Comparison of ENCODE assay signal across 8 cellular contexts in the genomic region with DNA sequence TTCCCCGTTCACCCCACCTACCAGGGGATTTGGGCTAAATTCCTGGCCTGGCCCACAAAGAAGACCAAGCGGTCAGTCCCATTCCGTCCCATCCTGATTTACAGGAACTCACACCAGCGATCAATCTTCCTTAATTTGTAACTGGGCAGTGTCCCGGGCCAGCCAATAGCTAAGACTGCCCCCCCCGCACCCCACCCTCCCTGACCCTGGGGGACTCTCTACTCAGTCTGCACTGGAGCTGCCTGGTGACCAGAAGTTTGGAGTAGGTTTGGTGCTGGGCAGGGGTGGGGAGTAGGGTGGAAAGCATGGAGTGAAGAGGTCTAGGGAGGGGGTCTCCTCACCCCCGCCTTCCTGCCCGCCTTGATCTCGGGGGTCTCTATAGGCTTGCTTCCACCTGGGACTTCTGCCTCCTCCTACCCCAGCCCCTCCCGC. TPM values are rescaled to one million over a fixed set of nuclear protein-coding genes. Genes with fewer than 3 reads are reported as not detected.
DNase-seq lines count a peak whose midpoint lies in the region; ATAC-seq and TF ChIP-seq lines count a peak whose summit lies in the region.
"Had no signal": no experiment of that assay in that cellular context is flagged by ENCODE, and none has a peak within 500 bp of the region (broad histone marks: within the 10 kb centered on the region; RNA-seq: fewer than 3 reads in every experiment).

A gene (plus strand): TSS at position 225 of the 432 bp plus-strand sequence. CDS start 586 bp downstream, outside the sequence.

- H3K4me1 ChIP-seq in SK-N-SH (ENCODE audit: control insufficient read depth in 1 of 2, insufficient read depth in 2 of 2, low read depth in 1 of 2, low read length in 1 of 2) (peaks cover 0 to 11% of the 10 kb centered on the region in 2 experiments; a peak in 1 of 4 replicates), muscle layer of colon (ENCODE audit: insufficient read depth, low read length) (peaks cover 17% of the 10 kb centered on the region), upper lobe of right lung (peaks cover 8% of the 10 kb centered on the region)

- no peaks in the 10 kb centered on the region for H3K9me3 Mint-ChIP-seq in activated CD4-positive, alpha-beta T cell treated with anti-CD3 and anti-CD28 coated beads for 36 hours (ENCODE audit: low read depth)

- no peak within 1 kb of the TSS for H3K27ac Mint-ChIP-seq in activated CD4-positive, alpha-beta T cell treated with anti-CD3 and anti-CD28 coated beads for 36 hours

- DNase-seq in SK-N-SH, result no peak
- DNase-seq in fibroblast of pulmonary artery (ENCODE audit: low read depth), result peak; percentile 44
- peak; percentile 77 for DNase-seq in upper lobe of right lung
- DNase-seq in activated CD4-positive, alpha-beta T cell treated with anti-CD3 and anti-CD28 coated beads for 36 hours, result no peak
- DNase-seq in NCI-H2081 (lab: John Stamatoyannopoulos, UW), result no peak
- DNase-seq: NCI-H1092 had no signal

- H3K79me2 ChIP-seq in SK-N-SH (ENCODE audit: insufficient read depth), result no peaks in the 10 kb centered on the region

- H3K36me3 ChIP-seq in SK-N-SH (replicated peaks in 1 of 2; ENCODE audit: control insufficient read depth in 1 of 2, insufficient read depth in 2 of 2, low read length in 1 of 2), result no peaks in the 10 kb centered on the region
- peaks cover 6% of the 10 kb centered on the region for H3K36me3 ChIP-seq in muscle layer of colon (ENCODE audit: insufficient read depth, low read length)
- peaks cover 6% of the 10 kb centered on the region for H3K36me3 ChIP-seq in upper lobe of right lung

- TF ChIP-seq CTCF in SK-N-SH (IDR thresholded peaks at IDR 0.05) (no peak), fibroblast of pulmonary artery (IDR thresholded peaks at IDR 0.05; ENCODE audit: low read length, missing control alignments) (no peak), upper lobe of right lung (IDR thresholded peaks at IDR 0.05) (no peak)

- H3K9me2 ChIP-seq in SK-N-SH, result no peaks in the 10 kb centered on the region

- ATAC-seq in upper lobe of right lung (peak; percentile 79), GM21737 (IDR thresholded peaks at IDR 0.05; ENCODE audit: unreplicated experiment) (no peak)
- ATAC-seq in activated CD4-positive, alpha-beta T cell treated with anti-CD3 and anti-CD28 coated beads for 36 hours, result no peak

- CTCF ChIA-PET in SK-N-SH (lab: Yijun Ruan, JAX), result interaction anchor here (1.2 to 6.2 kb wide), 4 partner anchors 28 to 140 kb away, joined by 4 to 39 read pairs (median 8); a partner anchor contains a TSS
- CTCF ChIA-PET in activated CD4-positive, alpha-beta T cell treated with anti-CD3 and anti-CD28 coated beads for 36 hours (lab: Charles Lee), result interaction anchor here (0.9 kb wide), 1 partner anchor 16 kb away, joined by 3 read pairs; no protein-coding TSS in a partner anchor

- TF ChIP-seq EP300 in SK-N-SH (IDR thresholded peaks at IDR 0.05; ENCODE audit: borderline replicate concordance in 1 of 2, low read depth in 1 of 2, low read length in 1 of 2), result no peak

- 76% methylated on average over 10 of the region's 10 CpGs for WGBS in SK-N-SH (ENCODE audit: low lambda C conversion rate)

- no peak for TF ChIP-seq RAD21 in SK-N-SH (IDR thresholded peaks at IDR 0.05; ENCODE audit: low read length)

- POLR2A ChIA-PET in SK-N-SH (lab: Yijun Ruan, JAX), result interaction anchor here (0.6 to 1.5 kb wide), 3 partner anchors 30 to 100 kb away, joined by 3 to 4 read pairs (median 4); a partner anchor contains a TSS
- POLR2A ChIA-PET in activated CD4-positive, alpha-beta T cell treated with anti-CD3 and anti-CD28 coated beads for 36 hours (lab: Charles Lee), result no interaction called here

- no peak within 1 kb of the TSS for H2AFZ ChIP-seq in SK-N-SH (ENCODE audit: low read depth)

- H3K36me3 Mint-ChIP-seq in activated CD4-positive, alpha-beta T cell treated with anti-CD3 and anti-CD28 coated beads for 36 hours (ENCODE audit: low read depth), result no peaks in the 10 kb centered on the region

- H3K27me3 ChIP-seq in SK-N-SH (ENCODE audit: insufficient read depth) (0 out of 2 replicates have a peak, but pooled peaks cover 8% of the 10 kb centered on the region), muscle layer of colon (ENCODE audit: control insufficient read depth in 1 of 2, insufficient read depth in 2 of 2, low read length in 2 of 2) (no peaks in the 10 kb centered on the region), upper lobe of right lung (no peaks in the 10 kb centered on the region)

- H3K27me3 Mint-ChIP-seq in activated CD4-positive, alpha-beta T cell treated with anti-CD3 and anti-CD28 coated beads for 36 hours, result peaks cover 22% of the 10 kb centered on the region

- H3K4me2 ChIP-seq in SK-N-SH, result peak within 1 kb of the TSS; percentile 24; the same call in 1 of the 2 replicates

- H3K4me3 Mint-ChIP-seq in activated CD4-positive, alpha-beta T cell treated with anti-CD3 and anti-CD28 coated beads for 36 hours, result no peak within 1 kb of the TSS

- no peaks in the 10 kb centered on the region for H3K9me3 ChIP-seq in SK-N-SH
- H3K9me3 ChIP-seq in muscle layer of colon (ENCODE audit: low read length), result no peaks in the 10 kb centered on the region
- H3K9me3 ChIP-seq in upper lobe of right lung, result no peaks in the 10 kb centered on the region

- no peaks in the 10 kb centered on the region for H4K20me1 ChIP-seq in SK-N-SH (ENCODE audit: insufficient read depth)

- H3K9ac ChIP-seq in SK-N-SH, result no peak within 1 kb of the TSS
- H3K9ac ChIP-seq in muscle layer of colon (ENCODE audit: low read length), result peak within 1 kb of the TSS; percentile 55

- no peaks in the 10 kb centered on the region for H3F3A ChIP-seq in SK-N-SH (replicated peaks; ENCODE audit: insufficient read depth)

- H3K27ac ChIP-seq in SK-N-SH (ENCODE audit: low read depth in 2 of 2, low read length in 1 of 2), result peak within 1 kb of the TSS in 1 of 2 experiments; percentile 11; a peak in 1 of 4 replicates
- peak within 1 kb of the TSS; percentile 73 for H3K27ac ChIP-seq in muscle layer of colon (ENCODE audit: low read depth, low read length)
- peak within 1 kb of the TSS; percentile 91 for H3K27ac ChIP-seq in upper lobe of right lung

- peak within 1 kb of the TSS in 1 of 2 experiments; percentile 41; a peak in 2 of 4 replicates for H3K4me3 ChIP-seq in SK-N-SH (ENCODE audit: low read depth in 2 of 2, low read length in 1 of 2)
- peak within 1 kb of the TSS; percentile 68 for H3K4me3 ChIP-seq in fibroblast of pulmonary artery (replicated peaks; ENCODE audit: low read depth, low read length)
- H3K4me3 ChIP-seq in muscle layer of colon (ENCODE audit: low read depth in 1 of 2, low read length in 2 of 2), result peak within 1 kb of the TSS; percentile 45 to 78
- H3K4me3 ChIP-seq in upper lobe of right lung, result peak within 1 kb of the TSS; percentile 60

- intact Hi-C loops in upper lobe of right lung (cut with DNase I), result no loop called here
- intact Hi-C loops in activated CD4-positive, alpha-beta T cell treated with anti-CD3 and anti-CD28 coated beads for 36 hours (cut with DNase I, micrococcal nuclease), result no loop called here

- peaks cover 4% of the 10 kb centered on the region for H3K4me1 Mint-ChIP-seq in activated CD4-positive, alpha-beta T cell treated with anti-CD3 and anti-CD28 coated beads for 36 hours

TF ChIP-seq in SK-N-SH, 30 proteins besides CTCF, POLR2A, EP300 and RAD21 (continues in another document):
- TF ChIP-seq, protein P1, sequence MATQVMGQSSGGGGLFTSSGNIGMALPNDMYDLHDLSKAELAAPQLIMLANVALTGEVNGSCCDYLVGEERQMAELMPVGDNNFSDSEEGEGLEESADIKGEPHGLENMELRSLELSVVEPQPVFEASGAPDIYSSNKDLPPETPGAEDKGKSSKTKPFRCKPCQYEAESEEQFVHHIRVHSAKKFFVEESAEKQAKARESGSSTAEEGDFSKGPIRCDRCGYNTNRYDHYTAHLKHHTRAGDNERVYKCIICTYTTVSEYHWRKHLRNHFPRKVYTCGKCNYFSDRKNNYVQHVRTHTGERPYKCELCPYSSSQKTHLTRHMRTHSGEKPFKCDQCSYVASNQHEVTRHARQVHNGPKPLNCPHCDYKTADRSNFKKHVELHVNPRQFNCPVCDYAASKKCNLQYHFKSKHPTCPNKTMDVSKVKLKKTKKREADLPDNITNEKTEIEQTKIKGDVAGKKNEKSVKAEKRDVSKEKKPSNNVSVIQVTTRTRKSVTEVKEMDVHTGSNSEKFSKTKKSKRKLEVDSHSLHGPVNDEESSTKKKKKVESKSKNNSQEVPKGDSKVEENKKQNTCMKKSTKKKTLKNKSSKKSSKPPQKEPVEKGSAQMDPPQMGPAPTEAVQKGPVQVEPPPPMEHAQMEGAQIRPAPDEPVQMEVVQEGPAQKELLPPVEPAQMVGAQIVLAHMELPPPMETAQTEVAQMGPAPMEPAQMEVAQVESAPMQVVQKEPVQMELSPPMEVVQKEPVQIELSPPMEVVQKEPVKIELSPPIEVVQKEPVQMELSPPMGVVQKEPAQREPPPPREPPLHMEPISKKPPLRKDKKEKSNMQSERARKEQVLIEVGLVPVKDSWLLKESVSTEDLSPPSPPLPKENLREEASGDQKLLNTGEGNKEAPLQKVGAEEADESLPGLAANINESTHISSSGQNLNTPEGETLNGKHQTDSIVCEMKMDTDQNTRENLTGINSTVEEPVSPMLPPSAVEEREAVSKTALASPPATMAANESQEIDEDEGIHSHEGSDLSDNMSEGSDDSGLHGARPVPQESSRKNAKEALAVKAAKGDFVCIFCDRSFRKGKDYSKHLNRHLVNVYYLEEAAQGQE (IDR thresholded peaks at IDR 0.05; ENCODE audit: low read depth, low read length), result no peak
- TF ChIP-seq SIN3A (IDR thresholded peaks at IDR 0.05; ENCODE audit: borderline replicate concordance, low read depth, low read length) (no peak), TCF12 (IDR thresholded peaks at IDR 0.05) (no peak), ELF1 (IDR thresholded peaks at IDR 0.05) (no peak), TEAD4 (IDR thresholded peaks at IDR 0.05; ENCODE audit: borderline replicate concordance, insufficient read depth) (no peak)
- TF ChIP-seq, protein P2, sequence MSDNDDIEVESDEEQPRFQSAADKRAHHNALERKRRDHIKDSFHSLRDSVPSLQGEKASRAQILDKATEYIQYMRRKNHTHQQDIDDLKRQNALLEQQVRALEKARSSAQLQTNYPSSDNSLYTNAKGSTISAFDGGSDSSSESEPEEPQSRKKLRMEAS (IDR thresholded peaks at IDR 0.05; ENCODE audit: low read depth), result no peak
- TF ChIP-seq, protein P3, sequence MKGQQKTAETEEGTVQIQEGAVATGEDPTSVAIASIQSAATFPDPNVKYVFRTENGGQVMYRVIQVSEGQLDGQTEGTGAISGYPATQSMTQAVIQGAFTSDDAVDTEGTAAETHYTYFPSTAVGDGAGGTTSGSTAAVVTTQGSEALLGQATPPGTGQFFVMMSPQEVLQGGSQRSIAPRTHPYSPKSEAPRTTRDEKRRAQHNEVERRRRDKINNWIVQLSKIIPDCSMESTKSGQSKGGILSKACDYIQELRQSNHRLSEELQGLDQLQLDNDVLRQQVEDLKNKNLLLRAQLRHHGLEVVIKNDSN (IDR thresholded peaks at IDR 0.05; ENCODE audit: borderline replicate concordance, low read depth), result no peak

RNA-seq across cellular contexts. Expression of the gene that starts here (rescaled TPM):
- polyA plus RNA-seq in SK-N-SH (2012; rRNA removed), result 1.9 and 4.5 TPM in 2 replicates
- polyA plus RNA-seq in SK-N-SH (2012; cell fraction: cytosol; rRNA removed), result 2.7 and 3.4 TPM in 2 replicates
- 2.3 and 3.0 TPM in 2 replicates for polyA plus RNA-seq in SK-N-SH (2012; cell fraction: nucleus; rRNA removed)
- total RNA-seq in upper lobe of right lung, result 490 TPM
- under 1 TPM; 0.51 to 0.87 TPM for total RNA-seq in activated CD4-positive, alpha-beta T cell treated with anti-CD3 and anti-CD28 coated beads for 36 hours

Comparison
In these comparisons a context has a peak if more than half of its experiments do, and no peak if none do; other contexts are left out.
1. RNA of the gene that starts here (total RNA-seq): 490 TPM in upper lobe of right lung (single experiment); 0.51 to 0.87 TPM in activated CD4-positive, alpha-beta T cell treated with anti-CD3 and anti-CD28 coated beads for 36 hours; every median in the first group is over 100 times any median in the second.
2. DNase-seq: peak in fibroblast of pulmonary artery (single experiment) and upper lobe of right lung (single experiment); none in SK-N-SH (single experiment), activated CD4-positive, alpha-beta T cell treated with anti-CD3 and anti-CD28 coated beads for 36 hours (single experiment) and NCI-H2081 (0 of 2).